Comparison of ENCODE assay signal across 8 cellular contexts in the genomic region with DNA sequence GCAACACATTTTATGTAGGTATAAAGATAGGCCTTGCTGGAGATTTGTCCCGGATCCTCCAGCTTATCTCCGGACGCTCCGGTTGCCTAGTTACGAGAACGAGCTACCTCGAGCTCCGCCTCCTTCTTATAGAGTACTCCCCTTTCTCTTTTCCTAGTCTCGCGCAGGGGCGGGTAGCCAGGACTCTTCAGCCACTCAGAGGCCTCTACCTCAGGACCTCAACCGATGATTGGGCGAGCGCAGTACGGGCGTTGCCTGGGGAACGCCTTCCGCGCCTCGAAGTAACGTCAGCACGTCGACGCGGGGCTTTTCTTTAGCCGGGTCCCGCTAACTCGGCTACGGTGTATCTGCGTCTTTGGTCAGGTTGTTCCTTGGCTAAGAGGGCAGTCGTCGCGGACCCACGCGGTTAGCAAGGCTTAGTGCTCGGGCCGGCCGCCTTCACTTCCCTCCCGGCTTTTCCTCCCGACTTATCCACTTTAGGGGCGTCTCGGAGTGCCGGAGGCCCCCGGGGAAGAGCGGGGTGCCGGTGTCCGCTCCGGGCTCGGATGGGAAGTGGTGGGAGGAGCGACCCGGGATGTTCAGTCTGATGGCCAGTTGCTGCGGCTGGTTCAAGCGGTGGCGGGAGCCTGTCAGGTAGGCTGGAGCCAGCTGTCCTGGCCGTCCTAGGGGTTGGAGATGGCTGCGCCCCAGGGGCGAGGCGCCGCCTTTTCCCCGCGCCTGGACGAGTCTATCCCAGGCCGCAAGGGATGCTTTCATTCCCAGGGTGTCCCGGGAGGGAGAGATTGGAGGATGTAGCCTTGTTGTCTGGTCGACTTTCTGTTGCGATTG. TPM values are rescaled to one million over a fixed set of nuclear protein-coding genes. Genes with fewer than 3 reads are reported as not detected.
A peak's percentile ranks its signal among the peaks of the same experiment; 100 is the strongest.
DNase-seq lines count a peak whose midpoint lies in the region; ATAC-seq and TF ChIP-seq lines count a peak whose summit lies in the region.

Gene ARL13B (plus strand): TSS at position 306 of the 828 bp plus-strand sequence. CDS start 269 bp downstream, at position 575.

- under 1% methylated on average over 66 of the region's 66 CpGs for WGBS in urinary bladder

- peaks cover 6% of the 10 kb centered on the region for H3K27me3 Mint-ChIP-seq in T-helper 17 cell
- no peaks in the 10 kb centered on the region for H3K27me3 Mint-ChIP-seq in progenitor cell of endocrine pancreas

- intact Hi-C loops in left ventricle myocardium inferior (cut with micrococcal nuclease) = no loop called here

- H3K27me3 ChIP-seq in left ventricle myocardium inferior (ENCODE audit: low read depth) = no peaks in the 10 kb centered on the region

- H3K36me3 ChIP-seq in left ventricle myocardium inferior (no peaks in the 10 kb centered on the region), urinary bladder (ENCODE audit: insufficient read depth) (no peaks in the 10 kb centered on the region)

- no peaks in the 10 kb centered on the region for H3K9me3 ChIP-seq in T-helper 17 cell (ENCODE audit: control insufficient read depth, low read length, poor library complexity, severe bottlenecking)
- H3K9me3 ChIP-seq in left ventricle myocardium inferior (replicated peaks) = no peaks in the 10 kb centered on the region

- no peaks in the 10 kb centered on the region for H3K9me3 Mint-ChIP-seq in progenitor cell of endocrine pancreas (ENCODE audit: low read depth)

- no peaks in the 10 kb centered on the region for H3K36me3 Mint-ChIP-seq in T-helper 17 cell (ENCODE audit: low read depth)
- no peaks in the 10 kb centered on the region for H3K36me3 Mint-ChIP-seq in progenitor cell of endocrine pancreas (ENCODE audit: insufficient read depth)

- H3K27ac ChIP-seq in left ventricle myocardium inferior (replicated peaks) (peak within 1 kb of the TSS; percentile 95), urinary bladder (ENCODE audit: low read depth) (peak within 1 kb of the TSS; percentile 77)

- H3K4me1 Mint-ChIP-seq in T-helper 17 cell (peaks cover 11% of the 10 kb centered on the region), progenitor cell of endocrine pancreas (ENCODE audit: low read depth) (peaks cover 15% of the 10 kb centered on the region)

- H3K4me3 ChIP-seq in left ventricle myocardium inferior (peak within 1 kb of the TSS; percentile 93), urinary bladder (ENCODE audit: low read depth, low read length) (peak within 1 kb of the TSS; percentile 70)

- H3K4me3 Mint-ChIP-seq in T-helper 17 cell (peak within 1 kb of the TSS; percentile 90), progenitor cell of endocrine pancreas (ENCODE audit: low read depth) (peak within 1 kb of the TSS; percentile 87)

- ATAC-seq in HG02884 (IDR thresholded peaks at IDR 0.05; ENCODE audit: unreplicated experiment) = peak; percentile 100
- ATAC-seq in T-helper 17 cell = peak; percentile 100

- DNase-seq in GM13977 (ENCODE audit: low spot score) (peak; percentile 95), NCI-H1694 (lab: John Stamatoyannopoulos, UW) (peak; percentile 93), T-helper 17 cell (peak; percentile 86 to 91 (median 88)), amygdala (lab: John Stamatoyannopoulos, UW) (peak; percentile 47 to 99 (median 94)), left ventricle myocardium inferior (peak; percentile 98), progenitor cell of endocrine pancreas (ENCODE audit: low spot score, unreplicated experiment) (peak; percentile 80)

- in situ Hi-C loops in GM13977 (cut with MboI; ENCODE audit: low pct_unique_long_range_greater_than_20kb, low sequenced_read_pairs, unreplicated experiment) = no loop called here

- peaks cover 18% of the 10 kb centered on the region for H3K4me1 ChIP-seq in left ventricle myocardium inferior
- H3K4me1 ChIP-seq in urinary bladder (ENCODE audit: insufficient read depth) = no peaks in the 10 kb centered on the region

- no peak for TF ChIP-seq CTCF in GM13977 (IDR thresholded peaks at IDR 0.05; ENCODE audit: extremely low read depth, insufficient read depth, missing control alignments)
- no peak for TF ChIP-seq CTCF in left ventricle myocardium inferior (IDR thresholded peaks at IDR 0.05; ENCODE audit: borderline replicate concordance)
- TF ChIP-seq CTCF in progenitor cell of endocrine pancreas (IDR thresholded peaks at IDR 0.05; ENCODE audit: unreplicated experiment) = no peak

- H3K27ac Mint-ChIP-seq in T-helper 17 cell (peak within 1 kb of the TSS; percentile 97), progenitor cell of endocrine pancreas (peak within 1 kb of the TSS; percentile 75)

RNA-seq across cellular contexts. Expression of gene ARL13B, which starts in this region (rescaled TPM):
- total RNA-seq in T-helper 17 cell (10 to 100 TPM in 1 of 2 donors, 1 to 10 TPM in 1; 5.9 to 11.0 TPM), left ventricle myocardium inferior (5.6 TPM), progenitor cell of endocrine pancreas (15.1 and 15.2 TPM in 2 replicates), urinary bladder (18.0 TPM)
- polyA plus RNA-seq in urinary bladder = 9.6 TPM

Comparison
In these comparisons a context has a peak if more than half of its experiments do, and no peak if none do; other contexts are left out.
1. Peak in every context shown above with its lines: DNase-seq, ATAC-seq, H3K4me3 ChIP-seq and H3K27ac ChIP-seq.